In genomic region chr3:171829841-171830559, GRCh38 we compare ENCODE assay signal across 9 cellular contexts. TPM values are rescaled to one million over a fixed set of nuclear protein-coding genes. Genes with fewer than 3 reads are reported as not detected.
DNase-seq lines count a peak whose midpoint lies in the region; ATAC-seq, FAIRE-seq and TF ChIP-seq lines count a peak whose summit lies in the region.
"Had no signal": no experiment of that assay in that cellular context is flagged by ENCODE, and none has a peak within 500 bp of the region (broad histone marks: within the 10 kb centered on the region; RNA-seq: fewer than 3 reads in every experiment).

No MANE protein-coding gene starts in this region.

- H3K27me3 ChIP-seq in WERI-Rb-1 (ENCODE audit: insufficient read depth, low read depth, severe bottlenecking) = no peaks in the 10 kb centered on the region

- no peaks in the 10 kb centered on the region for H3K4me1 Mint-ChIP-seq in activated naive CD4-positive, alpha-beta T cell treated with anti-CD3 and anti-CD28 coated beads for 36 hours (ENCODE audit: low read depth)

- intact Hi-C loops in Right ventricle myocardium inferior (cut with DNase I) = loop anchor here (5.0 to 10.0 kb wide), 3 partner anchors 183 to 485 kb away; no protein-coding TSS in a partner anchor
- intact Hi-C loops in posterior vena cava (cut with DNase I) = no loop called here
- intact Hi-C loops in activated naive CD4-positive, alpha-beta T cell treated with anti-CD3 and anti-CD28 coated beads for 36 hours (cut with micrococcal nuclease) = loop anchor here (2.0 to 5.0 kb wide), 5 partner anchors 58 to 868 kb away; no protein-coding TSS in a partner anchor

- H3K36me3 ChIP-seq in WERI-Rb-1 = no peaks in the 10 kb centered on the region

- no peak overlapping the region for H3K4me3 Mint-ChIP-seq in activated naive CD4-positive, alpha-beta T cell treated with anti-CD3 and anti-CD28 coated beads for 36 hours

- H3K9me3 ChIP-seq in WERI-Rb-1 (ENCODE audit: severe bottlenecking) = no peaks in the 10 kb centered on the region

- H3K36me3 Mint-ChIP-seq in activated naive CD4-positive, alpha-beta T cell treated with anti-CD3 and anti-CD28 coated beads for 36 hours (ENCODE audit: low read depth) = no peaks in the 10 kb centered on the region

- H3K4me3 ChIP-seq in WERI-Rb-1 (ENCODE audit: low read depth, low read length) = no peak overlapping the region

- TF ChIP-seq POLR2A in H54 (IDR thresholded peaks at IDR 0.05; ENCODE audit: low read depth, low read length) = no peak

- peak; percentile 92 for TF ChIP-seq CTCF in WERI-Rb-1 (IDR thresholded peaks at IDR 0.05; ENCODE audit: low read depth, low read length)

- H3K27ac Mint-ChIP-seq in activated naive CD4-positive, alpha-beta T cell treated with anti-CD3 and anti-CD28 coated beads for 36 hours = no peak overlapping the region

- H3K9me3 Mint-ChIP-seq in activated naive CD4-positive, alpha-beta T cell treated with anti-CD3 and anti-CD28 coated beads for 36 hours = no peaks in the 10 kb centered on the region

- H3K27me3 Mint-ChIP-seq in activated naive CD4-positive, alpha-beta T cell treated with anti-CD3 and anti-CD28 coated beads for 36 hours (ENCODE audit: low read depth) = peaks cover 12% of the 10 kb centered on the region

- peak; percentile 91 for ATAC-seq in Right ventricle myocardium inferior
- no peak for ATAC-seq in GM21723 (IDR thresholded peaks at IDR 0.05; ENCODE audit: unreplicated experiment)

- peak; percentile 93 for FAIRE-seq in H54 (lab: Jason Lieb, UNC)

- H3K27ac ChIP-seq in WERI-Rb-1 = no peak overlapping the region; the same call in 1 of the 2 replicates

- CTCF ChIA-PET in activated naive CD4-positive, alpha-beta T cell treated with anti-CD3 and anti-CD28 coated beads for 36 hours (lab: Charles Lee) = interaction anchor here (0.6 to 1.6 kb wide), 6 partner anchors 9 to 512 kb away, joined by 3 to 4 read pairs (median 3); no protein-coding TSS in a partner anchor

- peak; percentile 85 for DNase-seq in ELF-1 (ENCODE audit: low read depth, low spot score)
- DNase-seq in H54 (ENCODE audit: insufficient read length, low spot score) = peak; percentile 31
- DNase-seq in NCI-H2081 (lab: John Stamatoyannopoulos, UW) = peak; percentile 61 to 91
- DNase-seq in WERI-Rb-1 = peak; percentile 88
- peak; percentile 92 for DNase-seq in Right ventricle myocardium inferior (ENCODE audit: missing footprints)
- peak; percentile 84 for DNase-seq in posterior vena cava (ENCODE audit: low spot score)
- no peak for DNase-seq in activated naive CD4-positive, alpha-beta T cell treated with anti-CD3 and anti-CD28 coated beads for 36 hours

RNA-seq across cellular contexts. Expression of gene TMEM212, which starts 13.1 kb away (rescaled TPM):
- total RNA-seq in Right ventricle myocardium inferior (not detected), posterior vena cava (not detected)
- not detected for total RNA-seq in activated naive CD4-positive, alpha-beta T cell treated with anti-CD3 and anti-CD28 coated beads for 36 hours
- total RNA-seq: activated CD8-positive, alpha-beta memory T cell treated with anti-CD3 and anti-CD28 coated beads for 36 hours had no signal

RNA-seq across cellular contexts. Expression of gene PLD1, which starts 19.7 kb away (rescaled TPM):
- total RNA-seq in Right ventricle myocardium inferior = 78.0 TPM
- total RNA-seq in posterior vena cava = 10 to 100 TPM; 18.5 to 30.9 TPM
- under 1 TPM in 1 of 2 experiments, not detected in 1; 0.25 TPM for total RNA-seq in activated naive CD4-positive, alpha-beta T cell treated with anti-CD3 and anti-CD28 coated beads for 36 hours

Comparison
In these comparisons a context has a peak if more than half of its experiments do, and no peak if none do; other contexts are left out.
1. RNA of gene PLD1, which starts 19.7 kb away (total RNA-seq): 78.0 TPM in Right ventricle myocardium inferior (single experiment) and 18.5 to 30.9 TPM in posterior vena cava; 0.25 TPM in activated naive CD4-positive, alpha-beta T cell treated with anti-CD3 and anti-CD28 coated beads for 36 hours; every median in the first group is over 10 times any median in the second.
2. intact Hi-C loops: an anchor here in Right ventricle myocardium inferior (5.0 to 10.0 kb wide) and activated naive CD4-positive, alpha-beta T cell treated with anti-CD3 and anti-CD28 coated beads for 36 hours (2.0 to 5.0 kb wide); none called in posterior vena cava.